ENCODE assay signal across 2 cellular contexts in the genomic region with DNA sequence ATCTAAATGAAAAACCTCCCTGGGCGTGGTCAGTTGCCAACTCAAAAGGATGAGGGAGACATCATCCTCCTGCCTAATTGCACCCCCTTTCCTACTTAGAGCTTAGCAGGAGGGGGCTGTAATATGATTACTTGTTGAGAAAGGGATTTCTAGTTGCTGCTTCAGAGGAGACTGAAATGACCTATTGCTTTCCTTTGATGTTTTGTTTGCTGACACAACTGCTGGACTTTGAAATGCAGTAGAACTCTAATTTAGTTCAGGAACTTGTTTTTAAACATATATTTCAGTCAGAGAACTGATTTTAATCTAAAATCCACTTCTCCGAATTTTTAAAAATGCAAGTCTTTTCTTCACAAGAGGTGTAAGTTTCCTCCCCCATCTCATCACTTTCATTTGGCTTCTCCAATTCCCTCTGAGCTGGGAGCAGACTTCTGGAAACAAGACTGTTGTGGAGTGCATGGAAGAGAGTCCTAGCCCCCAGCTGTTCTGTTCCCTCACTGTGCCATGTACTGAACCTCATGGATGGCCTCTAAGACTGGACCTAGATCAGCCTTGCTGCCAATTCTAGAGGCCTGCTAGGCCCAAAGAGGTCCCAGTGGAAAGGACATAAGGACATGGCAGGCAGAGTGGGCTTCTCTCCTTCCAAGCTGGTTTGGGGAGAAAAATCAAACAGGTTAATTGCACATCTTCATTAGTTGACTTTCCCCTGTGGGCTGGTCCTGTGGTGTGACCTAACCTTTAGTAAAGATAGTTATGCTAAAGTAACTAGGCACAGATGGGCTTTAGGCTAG.
TF ChIP-seq lines count a peak whose summit lies in the region.

No MANE protein-coding gene starts in this region.

TF ChIP-seq in IMR-90, 13 proteins besides CTCF, POLR2A, EP300 and RAD21:
- TF ChIP-seq CHD1 (IDR thresholded peaks at IDR 0.05; ENCODE audit: low read depth, low read length) = no peak
- no peak for TF ChIP-seq BHLHE40 (IDR thresholded peaks at IDR 0.05; ENCODE audit: low read depth, low read length)
- TF ChIP-seq, protein P1, sequence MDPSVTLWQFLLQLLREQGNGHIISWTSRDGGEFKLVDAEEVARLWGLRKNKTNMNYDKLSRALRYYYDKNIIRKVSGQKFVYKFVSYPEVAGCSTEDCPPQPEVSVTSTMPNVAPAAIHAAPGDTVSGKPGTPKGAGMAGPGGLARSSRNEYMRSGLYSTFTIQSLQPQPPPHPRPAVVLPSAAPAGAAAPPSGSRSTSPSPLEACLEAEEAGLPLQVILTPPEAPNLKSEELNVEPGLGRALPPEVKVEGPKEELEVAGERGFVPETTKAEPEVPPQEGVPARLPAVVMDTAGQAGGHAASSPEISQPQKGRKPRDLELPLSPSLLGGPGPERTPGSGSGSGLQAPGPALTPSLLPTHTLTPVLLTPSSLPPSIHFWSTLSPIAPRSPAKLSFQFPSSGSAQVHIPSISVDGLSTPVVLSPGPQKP (IDR thresholded peaks at IDR 0.05; ENCODE audit: borderline replicate concordance, low read depth, low read length) = no peak
- no peak for TF ChIP-seq RFX5 (IDR thresholded peaks at IDR 0.05; ENCODE audit: low read depth, low read length)
- no peak for TF ChIP-seq MXI1 (IDR thresholded peaks at IDR 0.05; ENCODE audit: borderline replicate concordance, low read depth, low read length)
- TF ChIP-seq NFE2L2 (IDR thresholded peaks at IDR 0.05; ENCODE audit: low read depth, low read length) = no peak
- TF ChIP-seq SMC3 (IDR thresholded peaks at IDR 0.05; ENCODE audit: low read depth, low read length) = no peak
- TF ChIP-seq MAZ (IDR thresholded peaks at IDR 0.05; ENCODE audit: borderline replicate concordance, low read depth, low read length) = no peak
- no peak for TF ChIP-seq CEBPB (IDR thresholded peaks at IDR 0.05; ENCODE audit: low read depth, low read length)
- no peak for TF ChIP-seq MAFK (IDR thresholded peaks at IDR 0.05; ENCODE audit: low read depth, low read length)
- TF ChIP-seq RCOR1 (IDR thresholded peaks at IDR 0.05; ENCODE audit: insufficient replicate concordance, low read length) = no peak
- no peak for TF ChIP-seq FOS (IDR thresholded peaks at IDR 0.05; ENCODE audit: low read depth, low read length)
- TF ChIP-seq, protein P2, sequence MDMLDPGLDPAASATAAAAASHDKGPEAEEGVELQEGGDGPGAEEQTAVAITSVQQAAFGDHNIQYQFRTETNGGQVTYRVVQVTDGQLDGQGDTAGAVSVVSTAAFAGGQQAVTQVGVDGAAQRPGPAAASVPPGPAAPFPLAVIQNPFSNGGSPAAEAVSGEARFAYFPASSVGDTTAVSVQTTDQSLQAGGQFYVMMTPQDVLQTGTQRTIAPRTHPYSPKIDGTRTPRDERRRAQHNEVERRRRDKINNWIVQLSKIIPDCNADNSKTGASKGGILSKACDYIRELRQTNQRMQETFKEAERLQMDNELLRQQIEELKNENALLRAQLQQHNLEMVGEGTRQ (IDR thresholded peaks at IDR 0.05; ENCODE audit: low read depth, low read length) = no peak

TF ChIP-seq in H1, 55 proteins besides CTCF, POLR2A, EP300 and RAD21:
- TF ChIP-seq SIN3A (conservative IDR thresholded peaks at IDR 0.05 in 1 of 2, IDR thresholded peaks at IDR 0.05 in 1 of 2; ENCODE audit: low read depth in 1 of 2, low read length in 2 of 2) (no peak), TAF7 (optimal IDR thresholded peaks at IDR 0.05; ENCODE audit: borderline replicate concordance, low read depth, low read length) (no peak), TAF1 (IDR thresholded peaks at IDR 0.05; ENCODE audit: low read depth, low read length) (no peak), SP1 (IDR thresholded peaks at IDR 0.05; ENCODE audit: low read depth, low read length) (no peak), JUND (IDR thresholded peaks at IDR 0.05; ENCODE audit: low read length) (no peak), CEBPB (IDR thresholded peaks at IDR 0.05; ENCODE audit: low read depth, low read length) (no peak), NANOG (IDR thresholded peaks at IDR 0.05; ENCODE audit: insufficient read depth, low read depth, low read length, poor library complexity, severe bottlenecking) (no peak), CHD1 (IDR thresholded peaks at IDR 0.05; ENCODE audit: low read depth, low read length) (no peak), SRF (IDR thresholded peaks at IDR 0.05; ENCODE audit: low read depth, low read length) (no peak)
